21 cellular contexts compared by ENCODE assay signal in the genomic region with DNA sequence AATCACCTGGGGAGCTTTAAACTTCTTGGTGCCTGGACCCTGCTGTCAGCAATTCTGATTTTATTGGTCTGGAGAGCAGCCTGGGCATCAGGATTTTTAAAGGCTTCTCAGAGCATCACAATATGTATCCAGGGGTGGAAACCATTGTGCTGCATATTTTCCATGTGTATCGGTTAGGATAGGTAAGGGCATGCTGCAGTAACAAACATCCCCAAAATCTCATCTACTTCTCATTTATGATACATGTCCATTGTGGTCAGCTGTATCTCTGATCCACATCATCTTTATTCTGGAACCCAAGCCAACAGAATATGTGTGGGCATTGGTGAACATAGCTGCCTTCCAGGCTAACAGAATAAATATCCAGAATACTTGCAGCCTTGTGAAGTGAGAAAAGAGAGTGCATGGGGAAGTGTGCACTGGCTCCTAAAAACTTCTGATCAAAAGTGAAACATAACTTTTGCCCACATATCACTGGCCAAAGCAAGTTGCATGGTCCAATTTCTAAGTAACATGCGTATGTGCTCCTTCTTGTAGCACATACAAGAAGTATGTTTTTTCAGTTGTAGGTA.
"Had no signal": no experiment of that assay in that cellular context is flagged by ENCODE, and none has a peak within 500 bp of the region (broad histone marks: within the 10 kb centered on the region; RNA-seq: fewer than 3 reads in every experiment).

No MANE protein-coding gene starts in this region.

- H3K4me3 ChIP-seq: hepatocyte, left ventricle myocardium inferior, lung, mucosa of descending colon, ovary, right atrium auricular region, sigmoid colon, spleen, tibial nerve, upper lobe of left lung had no signal

- H3K27ac Mint-ChIP-seq: memory B cell; naive thymus-derived CD4-positive, alpha-beta T cell; natural killer cell treated with Interleukin-12 subunit alpha and Interleukin-12 subunit beta and Interleukin-15 and Interleukin-18, amount 100 ng/mL, for 72 hours; stimulated activated effector memory CD8-positive, alpha-beta T cell treated with anti-CD3 and anti-CD28 coated beads, Interleukin-12 subunit alpha, Interleukin-12 subunit beta, amount 100 ng/mL, for 72 hours; stimulated activated naive CD8-positive, alpha-beta T cell treated with anti-CD3 and anti-CD28 coated beads, Interleukin-15, Interleukin-2, amounts not matched to agents 100 ng/mL and 50 ng/mL, for 24 hours had no signal

- H3K4me2 ChIP-seq: hepatocyte had no signal

- H3K9me3 ChIP-seq: ovary had no signal

- H3K36me3 ChIP-seq: left ventricle myocardium inferior, ovary, right atrium auricular region, sigmoid colon, spleen, upper lobe of left lung had no signal

- H3K4me1 Mint-ChIP-seq: memory B cell; naive thymus-derived CD4-positive, alpha-beta T cell; stimulated activated effector memory CD8-positive, alpha-beta T cell treated with anti-CD3 and anti-CD28 coated beads, Interleukin-12 subunit alpha, Interleukin-12 subunit beta, amount 100 ng/mL, for 72 hours had no signal

- H3K9me3 Mint-ChIP-seq: natural killer cell treated with Interleukin-12 subunit alpha and Interleukin-12 subunit beta and Interleukin-15 and Interleukin-18, amount 100 ng/mL, for 72 hours; stimulated activated effector memory CD8-positive, alpha-beta T cell treated with anti-CD3 and anti-CD28 coated beads, Interleukin-12 subunit alpha, Interleukin-12 subunit beta, amount 100 ng/mL, for 72 hours; stimulated activated naive CD8-positive, alpha-beta T cell treated with anti-CD3 and anti-CD28 coated beads, Interleukin-15, Interleukin-2, amounts not matched to agents 100 ng/mL and 50 ng/mL, for 24 hours had no signal

- H3K27me3 Mint-ChIP-seq: progenitor cell of endocrine pancreas had no signal

- H3K27ac ChIP-seq: left ventricle myocardium inferior, ovary, right atrium auricular region, sigmoid colon, spleen, upper lobe of left lung had no signal

- H3K27me3 ChIP-seq: hepatocyte, ovary, right atrium auricular region, sigmoid colon, tibial nerve, upper lobe of left lung had no signal

- H3K36me3 Mint-ChIP-seq: naive thymus-derived CD4-positive, alpha-beta T cell; natural killer cell treated with Interleukin-12 subunit alpha and Interleukin-12 subunit beta and Interleukin-15 and Interleukin-18, amount 100 ng/mL, for 72 hours; stimulated activated effector memory CD8-positive, alpha-beta T cell treated with anti-CD3 and anti-CD28 coated beads, Interleukin-12 subunit alpha, Interleukin-12 subunit beta, amount 100 ng/mL, for 72 hours had no signal

- H3K4me1 ChIP-seq: left ventricle myocardium inferior, right atrium auricular region, upper lobe of left lung had no signal

- H3K79me2 ChIP-seq: hepatocyte had no signal

- H3K4me3 Mint-ChIP-seq: memory B cell; naive thymus-derived CD4-positive, alpha-beta T cell; natural killer cell treated with Interleukin-12 subunit alpha and Interleukin-12 subunit beta and Interleukin-15 and Interleukin-18, amount 100 ng/mL, for 72 hours; stimulated activated effector memory CD8-positive, alpha-beta T cell treated with anti-CD3 and anti-CD28 coated beads, Interleukin-12 subunit alpha, Interleukin-12 subunit beta, amount 100 ng/mL, for 72 hours; stimulated activated naive CD8-positive, alpha-beta T cell treated with anti-CD3 and anti-CD28 coated beads, Interleukin-15, Interleukin-2, amounts not matched to agents 100 ng/mL and 50 ng/mL, for 24 hours had no signal

- H2AFZ ChIP-seq: hepatocyte had no signal

- DNase-seq: left ventricle myocardium inferior; midbrain; mucosa of descending colon; naive thymus-derived CD4-positive, alpha-beta T cell; ovary; sigmoid colon; small intestine; spleen; stimulated activated CD4-positive, alpha-beta T cell treated with anti-CD3 and anti-CD28 coated beads, Interleukin-4, amount 100 ng/mL, for 24 hours; stimulated activated naive CD4-positive, alpha-beta T cell; substantia nigra; upper lobe of left lung had no signal
